Comparison of ENCODE assay signal across 32 cellular contexts in genomic region chr2:99816908-99817307, GRCh38.
"Had no signal": no experiment of that assay in that cellular context is flagged by ENCODE, and none has a peak within 500 bp of the region (broad histone marks: within the 10 kb centered on the region; RNA-seq: fewer than 3 reads in every experiment).

No MANE protein-coding gene starts in this region.

- H3K4me1 ChIP-seq: SJCRH30 had no signal

- H3K4me3 Mint-ChIP-seq: activated CD4-positive, alpha-beta T cell treated with anti-CD3 and anti-CD28 coated beads for 36 hours; activated CD4-positive, alpha-beta T cell treated with anti-CD3 and anti-CD28 coated beads, Interleukin-2, amount 10 ng/mL, durations not matched to agents 7 days and 5 days; activated naive CD8-positive, alpha-beta T cell treated with anti-CD3 and anti-CD28 coated beads for 36 hours; T-helper 1 cell treated with Interleukin-12 subunit alpha and Interleukin-12 subunit beta and Interleukin-4 antibody, amounts not matched to agents 30 μg/mL and 1 μg/mL, for 36 hours; T-helper 2 cell treated with Interferon-gamma antibody and Interleukin-4, amounts not matched to agents 5 μg/mL and 100 μg/mL, for 36 hours; WTC11 had no signal

- H3K36me3 ChIP-seq: brain microvascular endothelial cell, SJCRH30 had no signal

- H3K27me3 Mint-ChIP-seq: activated CD4-positive, alpha-beta T cell treated with anti-CD3 and anti-CD28 coated beads for 36 hours; activated CD4-positive, alpha-beta T cell treated with anti-CD3 and anti-CD28 coated beads, Interleukin-2, amount 10 ng/mL, durations not matched to agents 7 days and 5 days; activated naive CD8-positive, alpha-beta T cell treated with anti-CD3 and anti-CD28 coated beads for 36 hours had no signal

- H3K36me3 Mint-ChIP-seq: activated naive CD8-positive, alpha-beta T cell treated with anti-CD3 and anti-CD28 coated beads for 36 hours; WTC11 had no signal

- H3K27me3 ChIP-seq: brain microvascular endothelial cell, SJCRH30 had no signal

- H3K4me3 ChIP-seq: SJCRH30, SK-N-MC had no signal

- ATAC-seq: activated CD4-positive, alpha-beta T cell treated with anti-CD3 and anti-CD28 coated beads for 36 hours; activated CD4-positive, CD25-positive, alpha-beta regulatory T cell treated with anti-CD3 and anti-CD28 coated beads, Interleukin-2, amount 50 U/mL, for 24 hours; WTC11 had no signal

- DNase-seq: activated CD4-positive, alpha-beta T cell treated with anti-CD3 and anti-CD28 coated beads for 36 hours; activated CD4-positive, alpha-beta T cell treated with anti-CD3 and anti-CD28 coated beads, Interleukin-2, amount 10 ng/mL, durations not matched to agents 7 days and 5 days; activated CD4-positive, alpha-beta T cell treated with anti-CD3 and anti-CD28 coated beads, Interleukin-2, amount 50 U/mL, for 48 hours; activated CD8-positive, alpha-beta memory T cell treated with anti-CD3 and anti-CD28 coated beads, Interleukin-2, amount 50 U/mL, for 4 hours; activated effector memory CD4-positive, alpha-beta T cell treated with Interleukin-2 at 50 U/mL for 16 hours; activated naive CD4-positive, alpha-beta T cell treated with anti-CD3 and anti-CD28 coated beads, Interleukin-2, amount 50 U/mL, for 16 hours; activated naive CD8-positive, alpha-beta T cell treated with anti-CD3 and anti-CD28 coated beads for 36 hours; activated T-cell treated with anti-CD3 and anti-CD28 coated beads for 4 hours; activated T-cell treated with anti-CD3 and anti-CD28 coated beads, Interleukin-2, amount 50 U/mL, for 48 hours; amniotic stem cell; aorta; brain microvascular endothelial cell; central memory CD4-positive, alpha-beta T cell; Karpas-422; NCI-H1105; NCI-H1417 treated with DMSO at 0.1 percent for 48 hours; NCI-H1694; NCI-H1930; NCI-H2081 treated with DMSO at 0.1 percent for 48 hours; NCI-H226; NCI-H446 treated with DMSO at 0.1 percent for 48 hours; NCI-H524; NCI-H69; NCI-H82; NK-92 treated with Interleukin-12 subunit alpha and Interleukin-12 subunit beta, amount 100 ng/mL, for 24 hours; SHP77; SJCRH30 had no signal

- H3K9me3 Mint-ChIP-seq: activated CD4-positive, alpha-beta T cell treated with anti-CD3 and anti-CD28 coated beads, Interleukin-2, amount 10 ng/mL, durations not matched to agents 7 days and 5 days; T-helper 1 cell treated with Interleukin-12 subunit alpha and Interleukin-12 subunit beta and Interleukin-4 antibody, amounts not matched to agents 30 μg/mL and 1 μg/mL, for 36 hours; T-helper 2 cell treated with Interferon-gamma antibody and Interleukin-4, amounts not matched to agents 5 μg/mL and 100 μg/mL, for 36 hours had no signal

- H3K27ac ChIP-seq: brain microvascular endothelial cell, SJCRH30, SK-N-MC had no signal

- H3K27ac Mint-ChIP-seq: activated CD4-positive, alpha-beta T cell treated with anti-CD3 and anti-CD28 coated beads for 36 hours; activated CD4-positive, alpha-beta T cell treated with anti-CD3 and anti-CD28 coated beads, Interleukin-2, amount 10 ng/mL, durations not matched to agents 7 days and 5 days; activated naive CD8-positive, alpha-beta T cell treated with anti-CD3 and anti-CD28 coated beads for 36 hours; T-helper 1 cell treated with Interleukin-12 subunit alpha and Interleukin-12 subunit beta and Interleukin-4 antibody, amounts not matched to agents 30 μg/mL and 1 μg/mL, for 36 hours; T-helper 2 cell treated with Interferon-gamma antibody and Interleukin-4, amounts not matched to agents 5 μg/mL and 100 μg/mL, for 36 hours; WTC11 had no signal

- H3K9me3 ChIP-seq: SJCRH30 had no signal

- H3K4me1 Mint-ChIP-seq: activated CD4-positive, alpha-beta T cell treated with anti-CD3 and anti-CD28 coated beads for 36 hours; activated CD4-positive, alpha-beta T cell treated with anti-CD3 and anti-CD28 coated beads, Interleukin-2, amount 10 ng/mL, durations not matched to agents 7 days and 5 days; activated naive CD8-positive, alpha-beta T cell treated with anti-CD3 and anti-CD28 coated beads for 36 hours had no signal
